In genomic region chr1:85933901-85934300, GRCh38 we compare ENCODE assay signal across 17 cellular contexts.
"Had no signal": no experiment of that assay in that cellular context is flagged by ENCODE, and none has a peak within 500 bp of the region (broad histone marks: within the 10 kb centered on the region; RNA-seq: fewer than 3 reads in every experiment).

No MANE protein-coding gene starts in this region.

- H3K4me3 Mint-ChIP-seq: activated B cell treated with CpG ODN at 0.5 μM for 24 hours; activated CD4-positive, alpha-beta T cell treated with anti-CD3 and anti-CD28 coated beads, Interleukin-2, amount 10 ng/mL, durations not matched to agents 24 days and 14 days; activated naive CD8-positive, alpha-beta T cell treated with anti-CD3 and anti-CD28 coated beads, Interleukin-2, amount 10 ng/mL, durations not matched to agents 7 days and 5 days; endodermal cell; naive B cell; stimulated activated memory B cell treated with anti-CD40 and anti-IgM and Interleukin-4, amounts not matched to agents 10 μg/mL and 1 μg/mL and 100 μg/mL, for 72 hours had no signal

- H3K4me3 ChIP-seq: ascending aorta, cardiac muscle cell, dorsolateral prefrontal cortex, pancreas had no signal

- H3K27ac Mint-ChIP-seq: activated B cell treated with CpG ODN at 0.5 μM for 24 hours; activated CD4-positive, alpha-beta T cell treated with anti-CD3 and anti-CD28 coated beads, Interleukin-2, amount 10 ng/mL, durations not matched to agents 24 days and 14 days; activated naive CD8-positive, alpha-beta T cell treated with anti-CD3 and anti-CD28 coated beads, Interleukin-2, amount 10 ng/mL, durations not matched to agents 7 days and 5 days; endodermal cell; naive B cell; stimulated activated memory B cell treated with anti-CD40 and anti-IgM and Interleukin-4, amounts not matched to agents 10 μg/mL and 1 μg/mL and 100 μg/mL, for 72 hours had no signal

- H3K27me3 Mint-ChIP-seq: activated B cell treated with CpG ODN at 0.5 μM for 24 hours; activated CD4-positive, alpha-beta T cell treated with anti-CD3 and anti-CD28 coated beads, Interleukin-2, amount 10 ng/mL, durations not matched to agents 24 days and 14 days; activated naive CD8-positive, alpha-beta T cell treated with anti-CD3 and anti-CD28 coated beads, Interleukin-2, amount 10 ng/mL, durations not matched to agents 7 days and 5 days; naive B cell; stimulated activated memory B cell treated with anti-CD40 and anti-IgM and Interleukin-4, amounts not matched to agents 10 μg/mL and 1 μg/mL and 100 μg/mL, for 72 hours had no signal

- ATAC-seq: left colon; stimulated activated memory B cell treated with anti-CD40 and anti-IgM and Interleukin-4, amounts not matched to agents 10 μg/mL and 1 μg/mL and 100 μg/mL, for 72 hours had no signal

- DNase-seq: activated B cell treated with CpG ODN at 0.5 μM for 24 hours; activated CD4-positive, alpha-beta T cell treated with anti-CD3 and anti-CD28 coated beads, Interleukin-2, amount 10 ng/mL, durations not matched to agents 24 days and 14 days; activated CD8-positive, alpha-beta memory T cell treated with anti-CD3 and anti-CD28 coated beads, Interleukin-2, amount 50 U/mL, for 48 hours; activated naive CD8-positive, alpha-beta T cell treated with anti-CD3 and anti-CD28 coated beads, Interleukin-2, amount 10 ng/mL, durations not matched to agents 7 days and 5 days; dorsolateral prefrontal cortex; endodermal cell; erythroblast; foreskin melanocyte; head of caudate nucleus; left colon; mammary epithelial cell; naive B cell; pancreas; T-helper 2 cell had no signal

- H3K4me1 Mint-ChIP-seq: activated B cell treated with CpG ODN at 0.5 μM for 24 hours; activated CD4-positive, alpha-beta T cell treated with anti-CD3 and anti-CD28 coated beads, Interleukin-2, amount 10 ng/mL, durations not matched to agents 24 days and 14 days; activated naive CD8-positive, alpha-beta T cell treated with anti-CD3 and anti-CD28 coated beads, Interleukin-2, amount 10 ng/mL, durations not matched to agents 7 days and 5 days; endodermal cell; naive B cell; stimulated activated memory B cell treated with anti-CD40 and anti-IgM and Interleukin-4, amounts not matched to agents 10 μg/mL and 1 μg/mL and 100 μg/mL, for 72 hours had no signal

- H3K9me3 Mint-ChIP-seq: activated B cell treated with CpG ODN at 0.5 μM for 24 hours; activated CD4-positive, alpha-beta T cell treated with anti-CD3 and anti-CD28 coated beads, Interleukin-2, amount 10 ng/mL, durations not matched to agents 24 days and 14 days; endodermal cell; naive B cell; stimulated activated memory B cell treated with anti-CD40 and anti-IgM and Interleukin-4, amounts not matched to agents 10 μg/mL and 1 μg/mL and 100 μg/mL, for 72 hours had no signal

- H3K36me3 Mint-ChIP-seq: activated naive CD8-positive, alpha-beta T cell treated with anti-CD3 and anti-CD28 coated beads, Interleukin-2, amount 10 ng/mL, durations not matched to agents 7 days and 5 days; naive B cell; stimulated activated memory B cell treated with anti-CD40 and anti-IgM and Interleukin-4, amounts not matched to agents 10 μg/mL and 1 μg/mL and 100 μg/mL, for 72 hours had no signal
